1 cellular context compared by ENCODE assay signal in the genomic region with DNA sequence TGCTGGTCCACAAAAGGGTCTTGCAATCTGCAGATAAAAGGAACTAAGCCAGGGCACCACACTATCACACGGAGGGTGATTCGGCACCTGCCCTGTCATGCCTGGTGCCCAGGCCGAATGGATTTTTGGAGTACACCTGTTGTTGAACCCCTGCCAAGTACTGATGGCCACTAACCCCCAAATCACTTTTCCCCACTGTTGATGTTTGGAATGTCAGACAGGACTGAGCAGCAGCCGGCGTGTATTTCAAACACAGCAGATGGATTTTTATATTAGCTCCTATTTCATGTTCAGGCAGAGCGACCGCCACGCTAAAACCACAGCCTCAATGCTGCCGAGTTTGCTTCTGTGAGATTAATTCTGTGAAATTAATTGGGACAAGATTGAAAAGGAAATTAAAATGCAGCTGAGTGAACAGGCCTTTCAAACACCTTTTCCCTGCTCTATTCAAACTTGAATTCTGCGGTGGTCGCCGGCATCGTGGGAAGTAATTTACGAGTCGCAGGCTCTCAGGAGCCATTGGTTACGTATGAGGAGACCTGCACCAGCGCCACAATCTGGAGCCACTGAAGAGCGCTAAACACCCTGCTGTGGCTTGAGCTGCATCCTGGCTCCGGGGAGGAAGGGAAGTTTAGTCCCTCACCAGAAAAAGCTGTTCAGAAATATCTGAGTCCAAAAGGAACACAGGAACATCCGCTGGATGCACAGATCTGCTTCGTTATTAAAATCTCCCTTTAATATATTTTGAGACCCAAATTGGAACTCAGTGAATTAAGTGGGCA.
TF ChIP-seq lines count a peak whose summit lies in the region.

No MANE protein-coding gene starts in this region.

TF ChIP-seq in SK-N-SH treated with all-trans-retinoic acid at 6 μM for 48 hours, 23 proteins besides CTCF, POLR2A, EP300 and RAD21 (continued from another document):
- TF ChIP-seq, protein P1, sequence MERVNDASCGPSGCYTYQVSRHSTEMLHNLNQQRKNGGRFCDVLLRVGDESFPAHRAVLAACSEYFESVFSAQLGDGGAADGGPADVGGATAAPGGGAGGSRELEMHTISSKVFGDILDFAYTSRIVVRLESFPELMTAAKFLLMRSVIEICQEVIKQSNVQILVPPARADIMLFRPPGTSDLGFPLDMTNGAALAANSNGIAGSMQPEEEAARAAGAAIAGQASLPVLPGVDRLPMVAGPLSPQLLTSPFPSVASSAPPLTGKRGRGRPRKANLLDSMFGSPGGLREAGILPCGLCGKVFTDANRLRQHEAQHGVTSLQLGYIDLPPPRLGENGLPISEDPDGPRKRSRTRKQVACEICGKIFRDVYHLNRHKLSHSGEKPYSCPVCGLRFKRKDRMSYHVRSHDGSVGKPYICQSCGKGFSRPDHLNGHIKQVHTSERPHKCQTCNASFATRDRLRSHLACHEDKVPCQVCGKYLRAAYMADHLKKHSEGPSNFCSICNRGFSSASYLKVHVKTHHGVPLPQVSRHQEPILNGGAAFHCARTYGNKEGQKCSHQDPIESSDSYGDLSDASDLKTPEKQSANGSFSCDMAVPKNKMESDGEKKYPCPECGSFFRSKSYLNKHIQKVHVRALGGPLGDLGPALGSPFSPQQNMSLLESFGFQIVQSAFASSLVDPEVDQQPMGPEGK (CRISPR knock-in tag; IDR thresholded peaks at IDR 0.05; ENCODE audit: borderline replicate concordance): no peak
- TF ChIP-seq, protein P2, sequence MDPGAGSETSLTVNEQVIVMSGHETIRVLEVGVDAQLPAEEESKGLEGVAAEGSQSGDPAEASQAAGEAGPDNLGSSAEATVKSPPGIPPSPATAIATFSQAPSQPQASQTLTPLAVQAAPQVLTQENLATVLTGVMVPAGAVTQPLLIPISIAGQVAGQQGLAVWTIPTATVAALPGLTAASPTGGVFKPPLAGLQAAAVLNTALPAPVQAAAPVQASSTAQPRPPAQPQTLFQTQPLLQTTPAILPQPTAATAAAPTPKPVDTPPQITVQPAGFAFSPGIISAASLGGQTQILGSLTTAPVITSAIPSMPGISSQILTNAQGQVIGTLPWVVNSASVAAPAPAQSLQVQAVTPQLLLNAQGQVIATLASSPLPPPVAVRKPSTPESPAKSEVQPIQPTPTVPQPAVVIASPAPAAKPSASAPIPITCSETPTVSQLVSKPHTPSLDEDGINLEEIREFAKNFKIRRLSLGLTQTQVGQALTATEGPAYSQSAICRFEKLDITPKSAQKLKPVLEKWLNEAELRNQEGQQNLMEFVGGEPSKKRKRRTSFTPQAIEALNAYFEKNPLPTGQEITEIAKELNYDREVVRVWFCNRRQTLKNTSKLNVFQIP (CRISPR knock-in tag; IDR thresholded peaks at IDR 0.05; ENCODE audit: borderline replicate concordance, low read depth): no peak
- TF ChIP-seq, protein P3, sequence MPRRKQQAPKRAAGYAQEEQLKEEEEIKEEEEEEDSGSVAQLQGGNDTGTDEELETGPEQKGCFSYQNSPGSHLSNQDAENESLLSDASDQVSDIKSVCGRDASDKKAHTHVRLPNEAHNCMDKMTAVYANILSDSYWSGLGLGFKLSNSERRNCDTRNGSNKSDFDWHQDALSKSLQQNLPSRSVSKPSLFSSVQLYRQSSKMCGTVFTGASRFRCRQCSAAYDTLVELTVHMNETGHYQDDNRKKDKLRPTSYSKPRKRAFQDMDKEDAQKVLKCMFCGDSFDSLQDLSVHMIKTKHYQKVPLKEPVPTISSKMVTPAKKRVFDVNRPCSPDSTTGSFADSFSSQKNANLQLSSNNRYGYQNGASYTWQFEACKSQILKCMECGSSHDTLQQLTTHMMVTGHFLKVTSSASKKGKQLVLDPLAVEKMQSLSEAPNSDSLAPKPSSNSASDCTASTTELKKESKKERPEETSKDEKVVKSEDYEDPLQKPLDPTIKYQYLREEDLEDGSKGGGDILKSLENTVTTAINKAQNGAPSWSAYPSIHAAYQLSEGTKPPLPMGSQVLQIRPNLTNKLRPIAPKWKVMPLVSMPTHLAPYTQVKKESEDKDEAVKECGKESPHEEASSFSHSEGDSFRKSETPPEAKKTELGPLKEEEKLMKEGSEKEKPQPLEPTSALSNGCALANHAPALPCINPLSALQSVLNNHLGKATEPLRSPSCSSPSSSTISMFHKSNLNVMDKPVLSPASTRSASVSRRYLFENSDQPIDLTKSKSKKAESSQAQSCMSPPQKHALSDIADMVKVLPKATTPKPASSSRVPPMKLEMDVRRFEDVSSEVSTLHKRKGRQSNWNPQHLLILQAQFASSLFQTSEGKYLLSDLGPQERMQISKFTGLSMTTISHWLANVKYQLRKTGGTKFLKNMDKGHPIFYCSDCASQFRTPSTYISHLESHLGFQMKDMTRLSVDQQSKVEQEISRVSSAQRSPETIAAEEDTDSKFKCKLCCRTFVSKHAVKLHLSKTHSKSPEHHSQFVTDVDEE (CRISPR knock-in tag; IDR thresholded peaks at IDR 0.05): no peak
- TF ChIP-seq ZFP30 (CRISPR knock-in tag; IDR thresholded peaks at IDR 0.05) (no peak), ZC3H10 (CRISPR knock-in tag; IDR thresholded peaks at IDR 0.05) (no peak), CSDC2 (CRISPR knock-in tag; IDR thresholded peaks at IDR 0.05) (no peak), SNAI2 (CRISPR knock-in tag; IDR thresholded peaks at IDR 0.05) (no peak), ZFP3 (CRISPR knock-in tag; IDR thresholded peaks at IDR 0.05) (no peak), GLIS3 (CRISPR knock-in tag; IDR thresholded peaks at IDR 0.05) (no peak), ZNF8 (CRISPR knock-in tag; IDR thresholded peaks at IDR 0.05) (no peak)
